ENCODE assay signal across 29 cellular contexts in genomic region chr5:95986001-95986400, GRCh38. TPM values are rescaled to one million over a fixed set of nuclear protein-coding genes. Genes with fewer than 3 reads are reported as not detected.
DNase-seq lines count a peak whose midpoint lies in the region; ATAC-seq, FAIRE-seq and TF ChIP-seq lines count a peak whose summit lies in the region.
"Had no signal": no experiment of that assay in that cellular context is flagged by ENCODE, and none has a peak within 500 bp of the region (broad histone marks: within the 10 kb centered on the region; RNA-seq: fewer than 3 reads in every experiment).

No MANE protein-coding gene starts in this region.

- no peak overlapping the region for H3K4me3 Mint-ChIP-seq in osteocyte (ENCODE audit: unreplicated experiment)
- H3K4me3 Mint-ChIP-seq: activated T-helper 1 cell treated with anti-CD3 and anti-CD28 coated beads, Interleukin-12 subunit alpha, Interleukin-12 subunit beta, Interleukin-2, Interleukin-4 antibody, amounts not matched to agents 30 ng/mL and 10 ng/mL and 1 ng/mL, durations not matched to agents 14 hours and 24 hours and 36 hours; IgD-negative memory B cell; mesothelial cell of epicardium; natural killer cell treated with Interleukin-12 subunit alpha and Interleukin-12 subunit beta and Interleukin-15 and Interleukin-18, amount 100 ng/mL, for 72 hours had no signal

- no peak for TF ChIP-seq RAD21 in HepG2 (CRISPR knock-in tag; IDR thresholded peaks at IDR 0.05)

- DNase-seq in HepG2 (ENCODE audit: low spot score) (no peak), right lobe of liver (no peak), choroid plexus epithelial cell (ENCODE audit: low read depth) (peak; percentile 24), osteocyte (ENCODE audit: extremely low spot score, unreplicated experiment) (no peak), COLO668 (lab: John Stamatoyannopoulos, UW; ENCODE audit: unreplicated experiment) (no peak), GM13977 (ENCODE audit: low spot score) (no peak), cerebellar cortex (ENCODE audit: low spot score) (no peak)
- DNase-seq: activated CD4-positive, alpha-beta T cell treated with anti-CD3 and anti-CD28 coated beads, Interleukin-2, amount 50 U/mL, for 1 hour; C1 segment of cervical spinal cord; cortex of kidney; GOT3; heart left ventricle; MG63; NCI-H1436; NCI-H524; stimulated activated CD4-positive, alpha-beta T cell treated with anti-CD3 and anti-CD28 coated beads, Interleukin-4, amount 100 ng/mL, for 24 hours; stimulated activated naive CD8-positive, alpha-beta T cell treated with anti-CD3 and anti-CD28 coated beads, Interleukin-15, Interleukin-2, amounts not matched to agents 100 U/mL and 50 U/mL, for 24 hours; T-helper 2 cell; upper lobe of left lung had no signal

- H2AFZ ChIP-seq in HepG2 (ENCODE audit: low read length), result no peak overlapping the region

- BruUV-seq in HepG2 (replicated peaks; lab: Mats Ljungman, UMichigan), result no TSS peak

- H3K4me1 Mint-ChIP-seq in osteocyte (ENCODE audit: unreplicated experiment), result peaks cover 43% of the 10 kb centered on the region
- H3K4me1 Mint-ChIP-seq: IgD-negative memory B cell had no signal

- WGBS in HepG2 (ENCODE audit: low lambda C conversion rate), result 80% methylated on average over 2 of the region's 2 CpGs
- 52% methylated on average over 2 of the region's 2 CpGs for WGBS in right lobe of liver (ENCODE audit: insufficient coverage, low coverage, low lambda C conversion rate, missing lambda C conversion rate)

- H3K4me1 ChIP-seq in HepG2 (ENCODE audit: insufficient read depth, low read length) (peaks cover 80% of the 10 kb centered on the region), right lobe of liver (peaks cover 0 to 58% (median 10%) of the 10 kb centered on the region in 4 donors)

- H3K27ac ChIP-seq in HepG2 (ENCODE audit: extremely low read length, insufficient read depth, low read length) (peak overlapping the region; percentile 91), right lobe of liver (peak overlapping the region in 1 of 3 donors; percentile 82)
- H3K27ac ChIP-seq: HL-60, SJSA1, upper lobe of left lung had no signal

- CTCF ChIA-PET in HepG2 (lab: Yijun Ruan, JAX; ENCODE audit: low intra/inter-chr PET ratio, low total read pairs), result interaction anchor here (0.6 to 1.3 kb wide), 2 partner anchors 24 to 77 kb away, joined by 3 read pairs; no protein-coding TSS in a partner anchor

- peaks cover 13% of the 10 kb centered on the region for H3K79me2 ChIP-seq in HepG2 (ENCODE audit: insufficient read depth, low read length)

- H3K9me3 ChIP-seq in HepG2 (ENCODE audit: low read length), result no peaks in the 10 kb centered on the region
- no peaks in the 10 kb centered on the region for H3K9me3 ChIP-seq in right lobe of liver
- H3K9me3 ChIP-seq: heart left ventricle, MG63, SJSA1, upper lobe of left lung had no signal

- H3K27me3 ChIP-seq in HepG2 (ENCODE audit: control insufficient read depth in 1 of 2, insufficient read depth in 2 of 2, low read length in 2 of 2) (no peaks in the 10 kb centered on the region), right lobe of liver (no peaks in the 10 kb centered on the region)
- H3K27me3 ChIP-seq: heart left ventricle, MG63, SJSA1, upper lobe of left lung had no signal

- TF ChIP-seq CTCF in HepG2 (CRISPR knock-in tag; IDR thresholded peaks at IDR 0.05), result no peak
- no peak for TF ChIP-seq CTCF in right lobe of liver (IDR thresholded peaks at IDR 0.05)
- TF ChIP-seq CTCF in choroid plexus epithelial cell (conservative IDR thresholded peaks at IDR 0.05; ENCODE audit: low read depth, low read length), result no peak
- no peak for TF ChIP-seq CTCF in osteocyte (IDR thresholded peaks at IDR 0.05)
- TF ChIP-seq CTCF in GM13977 (IDR thresholded peaks at IDR 0.05; ENCODE audit: extremely low read depth, insufficient read depth, missing control alignments), result no peak

- TF ChIP-seq EP300 in HepG2 (IDR thresholded peaks at IDR 0.05; ENCODE audit: low read depth in 2 of 2, low read length in 2 of 2) (no peak), HepG2 (CRISPR knock-in tag; IDR thresholded peaks at IDR 0.05; ENCODE audit: borderline replicate concordance) (no peak)

- POLR2A ChIA-PET in HepG2 (lab: Yijun Ruan, JAX), result interaction anchor here (1.2 to 6.2 kb wide), 14 partner anchors 11 to 351 kb away, joined by 3 to 125 read pairs (median 10); partner anchors contain the start of gene ELL2

- no peaks in the 10 kb centered on the region for H4K20me1 ChIP-seq in HepG2 (ENCODE audit: insufficient read depth, low read length)

- in situ Hi-C loops in HepG2 (cut with HindIII; ENCODE audit: extremely low pct_ligation_motif_present, low pct_unique_long_range_greater_than_20kb) (no loop called here), GM13977 (cut with MboI; ENCODE audit: low pct_unique_long_range_greater_than_20kb, low sequenced_read_pairs, unreplicated experiment) (no loop called here)

- no peaks in the 10 kb centered on the region for H3K9me3 Mint-ChIP-seq in osteocyte (ENCODE audit: unreplicated experiment)
- H3K9me3 Mint-ChIP-seq: activated naive CD4-positive, alpha-beta T cell treated with anti-CD3 and anti-CD28 coated beads, Interleukin-2, amount 50 U/mL, for 72 hours; activated T-helper 1 cell treated with anti-CD3 and anti-CD28 coated beads, Interleukin-12 subunit alpha, Interleukin-12 subunit beta, Interleukin-2, Interleukin-4 antibody, amounts not matched to agents 30 ng/mL and 10 ng/mL and 1 ng/mL, durations not matched to agents 14 hours and 24 hours and 36 hours; IgD-negative memory B cell; mesothelial cell of epicardium; natural killer cell treated with Interleukin-12 subunit alpha and Interleukin-12 subunit beta and Interleukin-15 and Interleukin-18, amount 100 ng/mL, for 72 hours had no signal

- H3K36me3 Mint-ChIP-seq in osteocyte (ENCODE audit: unreplicated experiment), result no peaks in the 10 kb centered on the region
- H3K36me3 Mint-ChIP-seq: activated naive CD4-positive, alpha-beta T cell treated with anti-CD3 and anti-CD28 coated beads, Interleukin-2, amount 50 U/mL, for 72 hours; IgD-negative memory B cell; mesothelial cell of epicardium; natural killer cell treated with Interleukin-12 subunit alpha and Interleukin-12 subunit beta and Interleukin-15 and Interleukin-18, amount 100 ng/mL, for 72 hours had no signal

- H3K36me3 ChIP-seq in HepG2 (replicated peaks in 1 of 2; ENCODE audit: control insufficient read depth in 1 of 2, insufficient read depth in 2 of 2, low read length in 2 of 2) (no peaks in the 10 kb centered on the region), right lobe of liver (no peaks in the 10 kb centered on the region)
- H3K36me3 ChIP-seq: heart left ventricle, MG63, SJSA1, upper lobe of left lung had no signal

- peak overlapping the region; percentile 6 for H3K27ac Mint-ChIP-seq in osteocyte (ENCODE audit: unreplicated experiment)
- H3K27ac Mint-ChIP-seq: activated naive CD4-positive, alpha-beta T cell treated with anti-CD3 and anti-CD28 coated beads, Interleukin-2, amount 50 U/mL, for 72 hours; activated T-helper 1 cell treated with anti-CD3 and anti-CD28 coated beads, Interleukin-12 subunit alpha, Interleukin-12 subunit beta, Interleukin-2, Interleukin-4 antibody, amounts not matched to agents 30 ng/mL and 10 ng/mL and 1 ng/mL, durations not matched to agents 14 hours and 24 hours and 36 hours; IgD-negative memory B cell; mesothelial cell of epicardium; natural killer cell treated with Interleukin-12 subunit alpha and Interleukin-12 subunit beta and Interleukin-15 and Interleukin-18, amount 100 ng/mL, for 72 hours had no signal

- H3K27me3 Mint-ChIP-seq in osteocyte (ENCODE audit: unreplicated experiment), result no peaks in the 10 kb centered on the region
- H3K27me3 Mint-ChIP-seq: IgD-negative memory B cell had no signal

- no peak for FAIRE-seq in HepG2 (lab: Jason Lieb, UNC)
- FAIRE-seq: D721Med, RCC 7860 had no signal

- H3K4me2 ChIP-seq in HepG2 (ENCODE audit: low read depth, low read length), result peak overlapping the region; percentile 64

- ATAC-seq in HepG2, result no peak
- no peak for ATAC-seq in right lobe of liver
- ATAC-seq in GM21723 (IDR thresholded peaks at IDR 0.05; ENCODE audit: unreplicated experiment), result no peak
- ATAC-seq: activated naive CD4-positive, alpha-beta T cell treated with anti-CD3 and anti-CD28 coated beads, Interleukin-2, amount 50 U/mL, for 72 hours; natural killer cell treated with Interleukin-12 subunit alpha and Interleukin-12 subunit beta and Interleukin-15 and Interleukin-18, amount 100 ng/mL, for 72 hours; stimulated activated naive CD8-positive, alpha-beta T cell treated with anti-CD3 and anti-CD28 coated beads, Interleukin-15, Interleukin-2, amounts not matched to agents 100 U/mL and 50 U/mL, for 24 hours had no signal

- H3K4me3 ChIP-seq in HepG2 (replicated peaks in 1 of 3; ENCODE audit: insufficient read depth in 1 of 3, low read depth in 2 of 3, low read length in 3 of 3), result no peak overlapping the region
- no peak overlapping the region for H3K4me3 ChIP-seq in right lobe of liver
- no peak overlapping the region for H3K4me3 ChIP-seq in choroid plexus epithelial cell (ENCODE audit: low read depth, low read length)
- H3K4me3 ChIP-seq: heart left ventricle, MG63, SJSA1, upper lobe of left lung had no signal

- H3K9ac ChIP-seq in HepG2 (ENCODE audit: insufficient read depth, low read depth, low read length), result peak overlapping the region; percentile 52; the same call in 1 of the 2 replicates

- intact Hi-C loops in HepG2 (cut with micrococcal nuclease; ENCODE audit: unreplicated experiment) (loop anchor here (2.0 kb wide), 1 partner anchor 133 kb away; no protein-coding TSS in a partner anchor), right lobe of liver (cut with DNase I) (no loop called here)

- no peak for TF ChIP-seq POLR2A in HepG2 (IDR thresholded peaks at IDR 0.05; ENCODE audit: insufficient read depth in 1 of 2, low read depth in 2 of 2, low read length in 2 of 2)
- TF ChIP-seq POLR2A in right lobe of liver (IDR thresholded peaks at IDR 0.05), result no peak

RNA-seq across cellular contexts. Expression of gene ELL2, which starts 24.4 kb away (rescaled TPM):
- 64.5 and 78.9 TPM in 2 replicates for total RNA-seq in HepG2 (2016; rRNA removed; fragmentation: Illumina TruSeq; extraction: Trizol)
- total RNA-seq in HepG2 (2016; cell fraction: cytosol; rRNA removed; fragmentation: Illumina TruSeq; extraction: Trizol; ENCODE audit: low read depth), result 19.2 and 20.4 TPM in 2 replicates
- total RNA-seq in HepG2 (2016; cell fraction: insoluble cytoplasmic fraction; rRNA removed; fragmentation: Illumina TruSeq; extraction: Trizol), result 69.3 and 74.8 TPM in 2 replicates
- 73.2 and 75.4 TPM in 2 replicates for total RNA-seq in HepG2 (2016; cell fraction: membrane; rRNA removed; fragmentation: Illumina TruSeq; extraction: Trizol)
- total RNA-seq in HepG2 (2016; cell fraction: nucleus; rRNA removed; fragmentation: Illumina TruSeq; extraction: Trizol), result 121 and 123 TPM in 2 replicates
- polyA plus RNA-seq in HepG2 (2011; rRNA removed), result 75.7 and 97.1 TPM in 2 replicates
- 40.8 and 54.3 TPM in 2 replicates for polyA plus RNA-seq in HepG2 (2011; cell fraction: cytosol; rRNA removed)
- 68.9 and 74.9 TPM in 2 replicates for polyA plus RNA-seq in HepG2 (2011; cell fraction: nucleus; rRNA removed)
- 87.7 and 101 TPM in 2 replicates for polyA plus RNA-seq in HepG2 (2012)
- polyA plus RNA-seq in HepG2 (2016; cell fraction: cytosol; fragmentation: Illumina TruSeq; extraction: Trizol; ENCODE audit: low read depth), result 13.4 and 15.1 TPM in 2 replicates
- 81.1 and 83.2 TPM in 2 replicates for polyA plus RNA-seq in HepG2 (2016; cell fraction: insoluble cytoplasmic fraction; fragmentation: Illumina TruSeq; extraction: Trizol; ENCODE audit: low read depth)
- polyA plus RNA-seq in HepG2 (2016; cell fraction: membrane; fragmentation: Illumina TruSeq; extraction: Trizol; ENCODE audit: low read depth), result 49.0 and 50.1 TPM in 2 replicates
- 115 and 124 TPM in 2 replicates for polyA plus RNA-seq in HepG2 (2016; cell fraction: nucleus; fragmentation: Illumina TruSeq; extraction: Trizol; ENCODE audit: insufficient read depth, low read depth)
- polyA minus RNA-seq in HepG2 (2011; rRNA and poly(A)+ RNA removed; ENCODE audit: low replicate concordance), result 37.6 and 93.4 TPM in 2 replicates
- 82.9 and 96.7 TPM in 2 replicates for polyA minus RNA-seq in HepG2 (2011; cell fraction: cytosol; rRNA and poly(A)+ RNA removed)
- polyA minus RNA-seq in HepG2 (2011; cell fraction: nucleus; rRNA and poly(A)+ RNA removed), result 685 and 799 TPM in 2 replicates
- 10 to 100 TPM; 74.3 to 96.4 (median 84.5) TPM for total RNA-seq in right lobe of liver
- 50.7 and 50.8 TPM in 2 replicates for total RNA-seq in osteocyte
